19 cellular contexts compared by ENCODE assay signal in genomic region chr10:73732426-73732825, GRCh38. TPM values are rescaled to one million over a fixed set of nuclear protein-coding genes. Genes with fewer than 3 reads are reported as not detected.
DNase-seq lines count a peak whose midpoint lies in the region; ATAC-seq, FAIRE-seq and TF ChIP-seq lines count a peak whose summit lies in the region.
"Had no signal": no experiment of that assay in that cellular context is flagged by ENCODE, and none has a peak within 500 bp of the region (broad histone marks: within the 10 kb centered on the region; RNA-seq: fewer than 3 reads in every experiment).

No MANE protein-coding gene starts in this region.

- no peaks in the 10 kb centered on the region for H3K27me3 Mint-ChIP-seq in T-helper 2 cell treated with Interferon-gamma antibody and Interleukin-4, amounts not matched to agents 5 μg/mL and 100 μg/mL, for 36 hours (ENCODE audit: low read depth)
- no peaks in the 10 kb centered on the region for H3K27me3 Mint-ChIP-seq in H9 (ENCODE audit: low read depth)
- no peaks in the 10 kb centered on the region for H3K27me3 Mint-ChIP-seq in astrocyte (ENCODE audit: low read depth, unreplicated experiment)
- no peaks in the 10 kb centered on the region for H3K27me3 Mint-ChIP-seq in nephron progenitor cell (ENCODE audit: low read depth, poor library complexity)

- H2BK120ac ChIP-seq in H9 (ENCODE audit: low read depth, low read length, poor library complexity, severe bottlenecking): no peak overlapping the region

- ATAC-seq in GM21515 (IDR thresholded peaks at IDR 0.05; ENCODE audit: unreplicated experiment): no peak
- ATAC-seq: gastroesophageal sphincter had no signal

- TF ChIP-seq CTCF in H9 (conservative IDR thresholded peaks at IDR 0.05) (no peak), astrocyte (IDR thresholded peaks at IDR 0.05; ENCODE audit: insufficient read depth, low read depth, low read length) (no peak), nephron progenitor cell (IDR thresholded peaks at IDR 0.05) (no peak)

- no peak for DNase-seq in T-helper 2 cell treated with Interferon-gamma antibody and Interleukin-4, amounts not matched to agents 5 μg/mL and 100 μg/mL, for 36 hours (ENCODE audit: low spot score)
- DNase-seq in T-helper 2 cell: no peak
- DNase-seq in H9: no peak
- no peak for DNase-seq in astrocyte (ENCODE audit: low read depth)
- DNase-seq in nephron progenitor cell: no peak
- no peak for DNase-seq in DMS 273 (lab: John Stamatoyannopoulos, UW; ENCODE audit: unreplicated experiment)
- no peak for DNase-seq in dermis blood vessel endothelial cell
- DNase-seq: activated gamma-delta T cell; brain microvascular endothelial cell; DMS79 treated with DMSO at 0.1 percent for 48 hours; IMR-90; NCI-H2107; OCI-M1; SIG-M5; stimulated activated naive CD4-positive, alpha-beta T cell treated with Interleukin-2 at 50 U/mL for 16 hours had no signal

- no peaks in the 10 kb centered on the region for H4K20me1 ChIP-seq in H9 (ENCODE audit: control insufficient read depth, insufficient read depth, insufficient read length)
- peaks cover 4% of the 10 kb centered on the region for H4K20me1 ChIP-seq in astrocyte (ENCODE audit: insufficient read depth, low read length)

- H3T11ph ChIP-seq in H9 (ENCODE audit: low read length): no peak overlapping the region

- no peak overlapping the region for H4K91ac ChIP-seq in H9 (ENCODE audit: insufficient read length, low read depth, low read length)

- peaks cover 6% of the 10 kb centered on the region for H3K36me3 ChIP-seq in astrocyte (ENCODE audit: insufficient read depth, low read length)

- H3K27me3 ChIP-seq in H9 (ENCODE audit: insufficient read depth, low read length): no peaks in the 10 kb centered on the region
- H3K27me3 ChIP-seq in astrocyte (ENCODE audit: insufficient read depth, low read length): no peaks in the 10 kb centered on the region
- H3K27me3 ChIP-seq: BLaER1, brain microvascular endothelial cell, gastroesophageal sphincter had no signal

- H3K4ac ChIP-seq in H9 (ENCODE audit: low read depth, low read length): no peak overlapping the region

- peak overlapping the region; percentile 63 for H3K4me3 Mint-ChIP-seq in T-helper 2 cell treated with Interferon-gamma antibody and Interleukin-4, amounts not matched to agents 5 μg/mL and 100 μg/mL, for 36 hours
- H3K4me3 Mint-ChIP-seq in H9: peak overlapping the region; percentile 36 to 68
- H3K4me3 Mint-ChIP-seq in astrocyte (ENCODE audit: unreplicated experiment): peak overlapping the region; percentile 74
- peak overlapping the region; percentile 77 for H3K4me3 Mint-ChIP-seq in nephron progenitor cell

- peak overlapping the region; percentile 20 for H3K27ac Mint-ChIP-seq in T-helper 2 cell treated with Interferon-gamma antibody and Interleukin-4, amounts not matched to agents 5 μg/mL and 100 μg/mL, for 36 hours
- H3K27ac Mint-ChIP-seq in H9 (no peak overlapping the region; a peak in 1 of 7 replicates), astrocyte (ENCODE audit: unreplicated experiment) (peak overlapping the region; percentile 20), nephron progenitor cell (no peak overlapping the region)

- no peak overlapping the region for H3K18ac ChIP-seq in H9 (ENCODE audit: insufficient read length, low read depth, low read length)

- H3K4me2 ChIP-seq in H9 (ENCODE audit: insufficient read depth, insufficient read length, low read length) (no peak overlapping the region), astrocyte (ENCODE audit: low read length) (no peak overlapping the region)

- H2BK12ac ChIP-seq in H9 (ENCODE audit: insufficient read length, low read depth, low read length): no peak overlapping the region

- peaks cover 6% of the 10 kb centered on the region for H3K36me3 Mint-ChIP-seq in T-helper 2 cell treated with Interferon-gamma antibody and Interleukin-4, amounts not matched to agents 5 μg/mL and 100 μg/mL, for 36 hours (ENCODE audit: low read depth)
- peaks cover 5 to 16% (median 11%) of the 10 kb centered on the region in 3 experiments; a peak in 6 of 7 replicates for H3K36me3 Mint-ChIP-seq in H9 (ENCODE audit: insufficient read depth in 1 of 3, low read depth in 3 of 3)
- H3K36me3 Mint-ChIP-seq in astrocyte (ENCODE audit: low read depth, unreplicated experiment): no peaks in the 10 kb centered on the region
- peaks cover 16% of the 10 kb centered on the region for H3K36me3 Mint-ChIP-seq in nephron progenitor cell (ENCODE audit: low read depth)

- H3K56ac ChIP-seq in H9 (ENCODE audit: insufficient read length, low read depth, low read length): no peak overlapping the region

- H3K23me2 ChIP-seq in H9 (ENCODE audit: insufficient read length, low read depth, low read length, poor library complexity, severe bottlenecking): no peaks in the 10 kb centered on the region

- H2BK20ac ChIP-seq in H9 (ENCODE audit: low read depth, low read length, poor library complexity, severe bottlenecking): no peak overlapping the region

- H3K4me1 ChIP-seq in H9 (ENCODE audit: insufficient read depth, low read length): no peaks in the 10 kb centered on the region
- peaks cover 6% of the 10 kb centered on the region for H3K4me1 ChIP-seq in astrocyte (ENCODE audit: insufficient read depth, low read length)

- H3K9ac ChIP-seq in H9 (ENCODE audit: extremely low read depth, insufficient read length, low read length): no peak overlapping the region
- no peak overlapping the region for H3K9ac ChIP-seq in astrocyte (ENCODE audit: low read length)

- no peaks in the 10 kb centered on the region for H3K9me3 Mint-ChIP-seq in T-helper 2 cell treated with Interferon-gamma antibody and Interleukin-4, amounts not matched to agents 5 μg/mL and 100 μg/mL, for 36 hours
- H3K9me3 Mint-ChIP-seq in H9 (no peaks in the 10 kb centered on the region), astrocyte (ENCODE audit: unreplicated experiment) (no peaks in the 10 kb centered on the region), nephron progenitor cell (no peaks in the 10 kb centered on the region)

- H3K27ac ChIP-seq in H9 (ENCODE audit: insufficient read length, low read depth, low read length) (no peak overlapping the region), astrocyte (ENCODE audit: low read depth, low read length) (no peak overlapping the region)
- H3K27ac ChIP-seq: BLaER1, brain microvascular endothelial cell had no signal

- WGBS in H9 (ENCODE audit: extremely low coverage, insufficient read length, low lambda C conversion rate): no CpG with 5 or more reads among the region's 20 CpGs

- no peak overlapping the region for H2AK5ac ChIP-seq in H9 (ENCODE audit: insufficient read length, low read length)

- no peaks in the 10 kb centered on the region; the same call in 1 of the 2 replicates for H3K79me2 ChIP-seq in H9 (ENCODE audit: insufficient read depth, low read length)
- H3K79me2 ChIP-seq in astrocyte (ENCODE audit: insufficient read depth, low read length): peaks cover 44% of the 10 kb centered on the region

- peaks cover 4% of the 10 kb centered on the region for H3K4me1 Mint-ChIP-seq in T-helper 2 cell treated with Interferon-gamma antibody and Interleukin-4, amounts not matched to agents 5 μg/mL and 100 μg/mL, for 36 hours (ENCODE audit: low read depth)
- peaks cover 2 to 3% of the 10 kb centered on the region in 2 experiments; a peak in 2 of 4 replicates for H3K4me1 Mint-ChIP-seq in H9
- peaks cover 2% of the 10 kb centered on the region for H3K4me1 Mint-ChIP-seq in astrocyte (ENCODE audit: low read depth, unreplicated experiment)
- H3K4me1 Mint-ChIP-seq in nephron progenitor cell: peaks cover 12% of the 10 kb centered on the region

- H2BK15ac ChIP-seq in H9 (ENCODE audit: low read depth, low read length): no peak overlapping the region

- no peak overlapping the region for H3K14ac ChIP-seq in H9 (ENCODE audit: insufficient read depth, low read length)

- H3K9me3 ChIP-seq in H9 (ENCODE audit: control insufficient read depth, low read depth, low read length): no peaks in the 10 kb centered on the region
- no peaks in the 10 kb centered on the region for H3K9me3 ChIP-seq in astrocyte (ENCODE audit: insufficient read depth, low read depth, low read length)
- H3K9me3 ChIP-seq: BLaER1, gastroesophageal sphincter had no signal

- FAIRE-seq in astrocyte (lab: Jason Lieb, UNC): no peak
- FAIRE-seq: H1 had no signal

- no peak overlapping the region for H3K4me3 ChIP-seq in astrocyte (ENCODE audit: insufficient read depth, low read depth, low read length)
- H3K4me3 ChIP-seq: BLaER1 had no signal

- H4K5ac ChIP-seq in H9 (ENCODE audit: insufficient read length, low read depth, low read length): no peak overlapping the region

- no peak overlapping the region for H3K23ac ChIP-seq in H9 (ENCODE audit: insufficient read length, low read depth, low read length)

- H2BK5ac ChIP-seq in H9 (ENCODE audit: insufficient read length, low read length): no peak overlapping the region

- H3K79me1 ChIP-seq in H9 (ENCODE audit: insufficient read depth, low read depth, low read length, poor library complexity, severe bottlenecking): peaks cover 5% of the 10 kb centered on the region

- no peak overlapping the region for H2AFZ ChIP-seq in H9 (ENCODE audit: low read length)
- no peak overlapping the region for H2AFZ ChIP-seq in astrocyte (ENCODE audit: low read depth, low read length)

- no peak overlapping the region for H4K8ac ChIP-seq in H9 (replicated peaks; ENCODE audit: insufficient read length, low read depth, low read length)

RNA-seq across cellular contexts. Expression of gene SEC24C, which starts 11.7 kb away (rescaled TPM):
- total RNA-seq in H9 (2021): 62.4 and 63.0 TPM in 2 replicates
- total RNA-seq in astrocyte: 96.1 and 99.0 TPM in 2 replicates
- total RNA-seq in dermis blood vessel endothelial cell: 67.6 and 93.3 TPM in 2 replicates

RNA-seq across cellular contexts. Expression of gene AGAP5, which starts 34.5 kb away (rescaled TPM):
- 5.2 and 5.5 TPM in 2 replicates for total RNA-seq in H9 (2021)
- 3.4 and 5.1 TPM in 2 replicates for total RNA-seq in astrocyte
- total RNA-seq in dermis blood vessel endothelial cell: 1.9 and 2.1 TPM in 2 replicates

RNA-seq across cellular contexts. Expression of gene CHCHD1, which starts 49.4 kb away (rescaled TPM):
- total RNA-seq in H9 (2021) (41.1 and 45.9 TPM in 2 replicates), astrocyte (24.0 and 25.3 TPM in 2 replicates), dermis blood vessel endothelial cell (18.2 and 19.4 TPM in 2 replicates)

RNA-seq across cellular contexts. Expression of gene ZSWIM8, which starts 53.0 kb away (rescaled TPM):
- total RNA-seq in H9 (2021) (41.0 and 44.3 TPM in 2 replicates), astrocyte (70.2 and 70.7 TPM in 2 replicates), dermis blood vessel endothelial cell (66.4 and 71.8 TPM in 2 replicates)

Comparison
In these comparisons a context has a peak if more than half of its experiments do, and no peak if none do; other contexts are left out.
1. H3K27ac Mint-ChIP-seq: peak in T-helper 2 cell treated with Interferon-gamma antibody and Interleukin-4, amounts not matched to agents 5 μg/mL and 100 μg/mL, for 36 hours (single experiment) and astrocyte (single experiment); none in H9 (0 of 3) and nephron progenitor cell (single experiment).
2. Peak in every context shown above with its lines, with median percentiles within 50 percentile points of each other: H3K4me3 Mint-ChIP-seq.